In the genomic region with DNA sequence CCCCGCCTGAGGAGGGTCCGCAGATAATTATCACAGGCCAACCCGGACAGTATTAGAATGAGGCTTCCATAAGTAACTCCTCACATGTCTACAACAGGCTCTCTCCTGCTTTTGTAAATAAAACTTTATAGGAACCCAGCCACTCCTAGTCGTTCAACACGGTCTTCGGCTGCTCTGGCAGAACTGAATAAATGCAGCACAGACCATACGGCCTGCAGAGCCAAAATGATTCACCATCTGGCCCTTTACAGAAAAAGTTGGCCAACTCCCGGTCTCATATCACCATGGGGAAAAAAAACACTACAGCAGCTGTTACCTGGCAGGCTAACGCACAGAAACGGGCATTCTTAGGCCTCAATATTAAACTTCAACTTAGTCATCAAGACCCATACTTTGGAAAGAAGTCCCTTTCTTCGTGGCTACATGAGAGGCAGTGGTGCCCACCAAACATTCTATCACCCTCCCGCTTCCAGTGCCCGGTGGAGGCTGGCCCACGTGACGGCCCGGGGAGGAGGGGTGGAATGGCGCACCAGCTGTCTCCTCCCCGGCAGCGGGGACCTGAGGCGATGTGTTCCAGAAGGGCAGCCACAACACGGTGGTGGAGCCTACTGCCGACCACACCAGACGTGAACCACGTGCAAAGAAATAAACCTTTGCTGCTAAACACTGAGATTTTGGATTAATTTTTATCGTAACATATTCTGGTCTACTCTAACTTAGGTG, we compare ENCODE assay signal across 2 cellular contexts. TPM values are rescaled to one million over a fixed set of nuclear protein-coding genes. Genes with fewer than 3 reads are reported as not detected.
"Had no signal": no experiment of that assay in that cellular context is flagged by ENCODE, and none has a peak within 500 bp of the region (broad histone marks: within the 10 kb centered on the region; RNA-seq: fewer than 3 reads in every experiment).

No MANE protein-coding gene starts in this region.

RNA-seq across cellular contexts. Expression of a gene that starts 41.5 kb away (rescaled TPM):
- polyA plus RNA-seq: neural cell had no signal

RNA-seq across cellular contexts. Expression of a gene that starts 59.6 kb away (rescaled TPM):
- total RNA-seq: natural killer cell had no signal
